In genomic region chr4:6688879-6689505, GRCh38 we compare ENCODE assay signal across 1 cellular context.
A peak's percentile ranks its signal among the peaks of the same experiment; 100 is the strongest.
TF ChIP-seq lines count a peak whose summit lies in the region.

No MANE protein-coding gene starts in this region.

TF ChIP-seq in HepG2, 621 proteins besides CTCF, POLR2A, EP300 and RAD21 (continued from another document and continues in another):
- TF ChIP-seq ZNF160 (CRISPR knock-in tag; IDR thresholded peaks at IDR 0.05) (no peak; the same call in 1 of the 2 replicates), ZMYM4 (CRISPR knock-in tag; IDR thresholded peaks at IDR 0.05) (peak; percentile 33; the same call in 1 of the 2 replicates), ZC3H4 (CRISPR knock-in tag; IDR thresholded peaks at IDR 0.05; ENCODE audit: borderline replicate concordance) (no peak), NR2F6 (IDR thresholded peaks at IDR 0.05) (peak; percentile 57), NR2F6 (CRISPR knock-in tag; IDR thresholded peaks at IDR 0.05) (peak; percentile 68; the same call in 1 of the 2 replicates), ZNF205 (CRISPR knock-in tag; IDR thresholded peaks at IDR 0.05) (peak; percentile 13; the same call in 1 of the 2 replicates), PITX1 (CRISPR knock-in tag; IDR thresholded peaks at IDR 0.05) (peak; percentile 23; the same call in 1 of the 2 replicates), CBFB (CRISPR knock-in tag; IDR thresholded peaks at IDR 0.05) (no peak; the same call in 1 of the 2 replicates), E2F2 (CRISPR knock-in tag; IDR thresholded peaks at IDR 0.05; ENCODE audit: borderline replicate concordance) (no peak), ZNF275 (CRISPR knock-in tag; IDR thresholded peaks at IDR 0.05; ENCODE audit: borderline replicate concordance) (peak; percentile 37; the same call in 1 of the 2 replicates), KDM4B (CRISPR knock-in tag; IDR thresholded peaks at IDR 0.05) (no peak), SCMH1 (CRISPR knock-in tag; IDR thresholded peaks at IDR 0.05; ENCODE audit: borderline replicate concordance) (no peak), ZNF142 (CRISPR knock-in tag; IDR thresholded peaks at IDR 0.05) (peak; percentile 43; the same call in 1 of the 2 replicates), ZNF281 (CRISPR knock-in tag; IDR thresholded peaks at IDR 0.05; ENCODE audit: borderline replicate concordance) (no peak; the same call in 1 of the 2 replicates), LRRFIP1 (CRISPR knock-in tag; conservative IDR thresholded peaks at IDR 0.05) (no peak), TEF (CRISPR knock-in tag; IDR thresholded peaks at IDR 0.05) (0 out of 2 replicates have a peak, but pooled peaks have one; percentile 41), THAP7 (CRISPR knock-in tag; IDR thresholded peaks at IDR 0.05) (0 out of 2 replicates have a peak, but pooled peaks have one; percentile 35), PRDM15 (CRISPR knock-in tag; IDR thresholded peaks at IDR 0.05) (peak; percentile 17; the same call in 1 of the 2 replicates), HMG20B (CRISPR knock-in tag; conservative IDR thresholded peaks at IDR 0.05) (no peak; the same call in 1 of the 2 replicates), TCF12 (IDR thresholded peaks at IDR 0.05) (no peak), TCF12 (CRISPR knock-in tag; IDR thresholded peaks at IDR 0.05) (no peak), SP4 (CRISPR knock-in tag; IDR thresholded peaks at IDR 0.05) (0 out of 2 replicates have a peak, but pooled peaks have one; percentile 26), SNRNP70 (IDR thresholded peaks at IDR 0.05; ENCODE audit: low read depth, low read length) (no peak), TGIF2 (CRISPR knock-in tag; IDR thresholded peaks at IDR 0.05) (no peak; the same call in 1 of the 2 replicates), ARNTL (CRISPR knock-in tag; IDR thresholded peaks at IDR 0.05) (no peak), LBX2 (CRISPR knock-in tag; IDR thresholded peaks at IDR 0.05; ENCODE audit: borderline replicate concordance) (no peak), ZBTB25 (CRISPR knock-in tag; IDR thresholded peaks at IDR 0.05) (no peak), ZNF703 (CRISPR knock-in tag; IDR thresholded peaks at IDR 0.05; ENCODE audit: borderline replicate concordance) (no peak), HOMEZ (CRISPR knock-in tag; IDR thresholded peaks at IDR 0.05; ENCODE audit: low read depth) (no peak), ZNF17 (CRISPR knock-in tag; IDR thresholded peaks at IDR 0.05) (no peak), ZNF570 (CRISPR knock-in tag; IDR thresholded peaks at IDR 0.05; ENCODE audit: borderline replicate concordance) (no peak), ZNF790 (CRISPR knock-in tag; IDR thresholded peaks at IDR 0.05; ENCODE audit: borderline replicate concordance) (no peak), ELF3 (CRISPR knock-in tag; IDR thresholded peaks at IDR 0.05) (peak; percentile 24; the same call in 1 of the 2 replicates), ZNF143 (CRISPR knock-in tag; IDR thresholded peaks at IDR 0.05) (no peak)
